Comparison of ENCODE assay signal across 9 cellular contexts in genomic region chrX:73851014-73852009, GRCh38. TPM values are rescaled to one million over a fixed set of nuclear protein-coding genes. Genes with fewer than 3 reads are reported as not detected.
DNase-seq lines count a peak whose midpoint lies in the region; ATAC-seq and TF ChIP-seq lines count a peak whose summit lies in the region.
"Had no signal": no experiment of that assay in that cellular context is flagged by ENCODE, and none has a peak within 500 bp of the region (broad histone marks: within the 10 kb centered on the region; RNA-seq: fewer than 3 reads in every experiment).

No MANE protein-coding gene starts in this region.

- peak overlapping the region in 1 of 2 donors; percentile 97 for H3K27ac Mint-ChIP-seq in T-cell
- H3K27ac Mint-ChIP-seq in activated naive CD4-positive, alpha-beta T cell treated with anti-CD3 and anti-CD28 coated beads for 36 hours: no peak overlapping the region

- no peak for TF ChIP-seq CTCF in kidney epithelial cell (IDR thresholded peaks at IDR 0.05; ENCODE audit: insufficient read depth, low read length, poor library complexity, severe bottlenecking)

- H3K4me2 ChIP-seq in BLaER1: peak overlapping the region; percentile 49

- POLR2A ChIA-PET in T-cell (lab: Charles Lee): no interaction called here

- DNase-seq in T-cell (peak in 16 of 34 experiments; percentile 4 to 84 (median 74)), kidney epithelial cell (ENCODE audit: low read depth) (peak; percentile 84), D341Med (ENCODE audit: low spot score) (no peak), GF-D8 (lab: John Stamatoyannopoulos, UW) (no peak), NCI-H524 treated with DMSO at 0.1 percent for 48 hours (lab: John Stamatoyannopoulos, UW) (no peak)
- DNase-seq in activated naive CD4-positive, alpha-beta T cell treated with anti-CD3 and anti-CD28 coated beads for 36 hours: no peak

- H3K4me3 ChIP-seq in BLaER1 (peak overlapping the region; percentile 78), kidney epithelial cell (ENCODE audit: low read depth, low read length) (peak overlapping the region; percentile 76)

- H3K27ac ChIP-seq in BLaER1: peak overlapping the region; percentile 89
- H3K27ac ChIP-seq: VCaP had no signal

- peaks cover 45% of the 10 kb centered on the region for H4K20me1 ChIP-seq in BLaER1

- H3K9me3 ChIP-seq in BLaER1: no peaks in the 10 kb centered on the region; the same call in 1 of the 2 replicates

- no peaks in the 10 kb centered on the region for H3K27me3 ChIP-seq in BLaER1
- no peaks in the 10 kb centered on the region for H3K27me3 ChIP-seq in kidney epithelial cell (ENCODE audit: control insufficient read depth, insufficient read depth, low read length)

- H3K36me3 ChIP-seq in BLaER1: peaks cover 29% of the 10 kb centered on the region
- no peaks in the 10 kb centered on the region for H3K36me3 ChIP-seq in kidney epithelial cell (ENCODE audit: control insufficient read depth, insufficient read depth, low read length)

- H3K36me3 Mint-ChIP-seq in T-cell: no peaks in the 10 kb centered on the region
- no peaks in the 10 kb centered on the region for H3K36me3 Mint-ChIP-seq in activated naive CD4-positive, alpha-beta T cell treated with anti-CD3 and anti-CD28 coated beads for 36 hours (ENCODE audit: low read depth)

- CTCF ChIA-PET in T-cell (lab: Charles Lee): interaction anchor here in 1 of 2 donors (0.5 kb wide), 1 partner anchor 1663 kb away, joined by 3 read pairs; no protein-coding TSS in a partner anchor
- CTCF ChIA-PET in activated naive CD4-positive, alpha-beta T cell treated with anti-CD3 and anti-CD28 coated beads for 36 hours (lab: Charles Lee): no interaction called here

- ATAC-seq in GM21529 (IDR thresholded peaks at IDR 0.05; ENCODE audit: unreplicated experiment) (peak; percentile 77), T-cell (replicated peaks in 1 of 4) (peak in 2 of 4 experiments; percentile 75 to 77)

- peak overlapping the region in 2 of 3 donors; percentile 92 for H3K4me3 Mint-ChIP-seq in T-cell
- H3K4me3 Mint-ChIP-seq in activated naive CD4-positive, alpha-beta T cell treated with anti-CD3 and anti-CD28 coated beads for 36 hours: no peak overlapping the region

- H3K4me1 ChIP-seq in BLaER1: peaks cover 29% of the 10 kb centered on the region

- H3K9me3 Mint-ChIP-seq in T-cell: no peaks in the 10 kb centered on the region
- H3K9me3 Mint-ChIP-seq in activated naive CD4-positive, alpha-beta T cell treated with anti-CD3 and anti-CD28 coated beads for 36 hours: no peaks in the 10 kb centered on the region

- H3K4me1 Mint-ChIP-seq in T-cell: peaks cover 0 to 38% (median 28%) of the 10 kb centered on the region in 3 donors
- H3K4me1 Mint-ChIP-seq in activated naive CD4-positive, alpha-beta T cell treated with anti-CD3 and anti-CD28 coated beads for 36 hours (ENCODE audit: low read depth): no peaks in the 10 kb centered on the region

- intact Hi-C loops in activated naive CD4-positive, alpha-beta T cell treated with anti-CD3 and anti-CD28 coated beads for 36 hours (cut with micrococcal nuclease): loop anchor here (10.0 kb wide), 1 partner anchor 767 kb away; no protein-coding TSS in a partner anchor

- peak overlapping the region; percentile 89 for H3K9ac ChIP-seq in BLaER1

- no peaks in the 10 kb centered on the region for H3K27me3 Mint-ChIP-seq in T-cell
- no peaks in the 10 kb centered on the region for H3K27me3 Mint-ChIP-seq in activated naive CD4-positive, alpha-beta T cell treated with anti-CD3 and anti-CD28 coated beads for 36 hours (ENCODE audit: low read depth)

RNA-seq across cellular contexts. Expression of gene XIST, which starts 1.2 kb away (rescaled TPM):
- 100 to 1,000 TPM in 2 of 5 donors, 1 to 10 TPM in 1, under 1 TPM in 2; 0.58 to 481 (median 1.2) TPM for total RNA-seq in T-cell
- total RNA-seq in kidney epithelial cell: not detected in 2 replicates
- not detected for total RNA-seq in activated naive CD4-positive, alpha-beta T cell treated with anti-CD3 and anti-CD28 coated beads for 36 hours
